Comparison of ENCODE assay signal across 7 cellular contexts in the genomic region with DNA sequence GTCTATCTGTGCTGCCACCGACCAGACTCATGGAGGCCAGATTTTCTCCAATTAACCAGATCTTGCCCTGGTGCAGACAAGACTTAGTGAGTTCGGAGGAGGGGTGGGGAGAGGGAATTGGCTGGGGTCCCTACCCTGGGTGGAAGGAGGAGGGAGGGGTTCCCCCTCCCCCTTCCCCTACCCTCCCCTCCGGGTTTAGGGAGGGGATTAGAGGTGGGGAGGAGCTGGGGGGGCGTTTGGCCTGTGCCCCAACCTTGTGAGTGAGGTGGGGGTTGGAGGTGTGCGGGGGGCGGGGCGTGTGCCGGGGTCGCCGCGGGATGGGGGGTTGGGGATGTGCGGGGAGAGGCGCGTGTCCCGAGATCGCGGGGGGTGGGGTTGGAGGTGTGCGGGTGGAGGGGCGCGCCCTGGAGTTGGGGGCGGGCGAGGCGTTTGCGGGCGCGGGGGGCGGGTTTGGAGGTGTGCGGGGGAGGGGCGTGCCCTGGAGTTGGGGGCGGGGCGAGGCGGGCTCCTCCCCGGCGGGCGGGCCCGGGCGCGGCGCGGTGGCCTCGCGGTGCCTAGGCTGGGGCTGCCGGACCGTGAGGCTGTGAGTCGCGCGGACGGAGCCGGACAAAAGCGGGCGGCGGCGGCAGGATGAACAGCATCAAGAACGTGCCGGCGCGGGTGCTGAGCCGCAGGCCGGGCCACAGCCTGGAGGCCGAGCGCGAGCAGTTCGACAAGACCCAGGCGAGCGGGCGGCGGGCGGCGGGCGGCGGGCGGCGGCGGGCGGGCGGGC. TPM values are rescaled to one million over a fixed set of nuclear protein-coding genes. Genes with fewer than 3 reads are reported as not detected.
DNase-seq lines count a peak whose midpoint lies in the region; ATAC-seq and TF ChIP-seq lines count a peak whose summit lies in the region.

HIP1R (plus strand) TSS at position 537 of the 772 bp plus-strand sequence; CDS start at position 631, 94 bp downstream.

- no peak for TF ChIP-seq CTCF in mucosa of descending colon (IDR thresholded peaks at IDR 0.05)

- H3K4me3 ChIP-seq in endocrine pancreas (ENCODE audit: control insufficient read depth, insufficient read depth, low read length): peak within 1 kb of the TSS; percentile 91
- peak within 1 kb of the TSS; percentile 44 for H3K4me3 ChIP-seq in mucosa of descending colon

- H3K9ac ChIP-seq in endocrine pancreas (ENCODE audit: control insufficient read depth, insufficient read depth, low read length): peak within 1 kb of the TSS; percentile 69

- CTCF ChIA-PET in activated CD8-positive, alpha-beta memory T cell treated with anti-CD3 and anti-CD28 coated beads for 36 hours (lab: Charles Lee): interaction anchor here (1.0 to 1.9 kb wide), 2 partner anchors 41 to 591 kb away, joined by 3 to 5 read pairs; no protein-coding TSS in a partner anchor

- intact Hi-C loops in mucosa of descending colon (cut with DNase I, micrococcal nuclease): no loop called here

- H3K4me1 ChIP-seq in endocrine pancreas (ENCODE audit: control insufficient read depth, insufficient read depth, low read length): peaks cover 11% of the 10 kb centered on the region
- H3K4me1 ChIP-seq in mucosa of descending colon (ENCODE audit: low read depth): peaks cover 45% of the 10 kb centered on the region

- ATAC-seq in mucosa of descending colon: peak; percentile 63

- DNase-seq in LHCN-M2 (ENCODE audit: low read depth): peak; percentile 29
- peak; percentile 74 to 83 (median 78) for DNase-seq in mucosa of descending colon
- peak; percentile 24 for DNase-seq in stimulated activated CD8-positive, alpha-beta memory T cell treated with anti-CD3 and anti-CD28 coated beads, Interleukin-4, amount 100 ng/mL, for 4 hours (ENCODE audit: low read depth in 2 of 2, low spot score in 1 of 2)
- no peak for DNase-seq in NCI-H524 treated with DMSO at 0.1 percent for 48 hours (lab: John Stamatoyannopoulos, UW)

- H3K36me3 ChIP-seq in endocrine pancreas (ENCODE audit: control insufficient read depth, insufficient read depth, low read length) (no peaks in the 10 kb centered on the region), mucosa of descending colon (ENCODE audit: low read depth) (no peaks in the 10 kb centered on the region)

- in situ Hi-C loops in GM18951 (cut with MboI; ENCODE audit: low sequenced_read_pairs, unreplicated experiment): no loop called here

- TF ChIP-seq POLR2A in GM18951 (IDR thresholded peaks at IDR 0.05; ENCODE audit: extremely low read depth, insufficient read depth, insufficient read length): peak; percentile 41

- POLR2A ChIA-PET in activated CD8-positive, alpha-beta memory T cell treated with anti-CD3 and anti-CD28 coated beads for 36 hours (lab: Charles Lee): interaction anchor here (0.5 to 1.0 kb wide), 2 partner anchors 269 to 530 kb away, joined by 4 read pairs; no protein-coding TSS in a partner anchor

- no peaks in the 10 kb centered on the region for H3K27me3 ChIP-seq in endocrine pancreas (ENCODE audit: control insufficient read depth, insufficient read depth, low read length)

- H3K9me3 ChIP-seq in endocrine pancreas (ENCODE audit: control insufficient read depth, low read length) (no peaks in the 10 kb centered on the region), mucosa of descending colon (no peaks in the 10 kb centered on the region)

RNA-seq across cellular contexts. Expression of gene HIP1R, which starts in this region (rescaled TPM):
- total RNA-seq in LHCN-M2 (2014; rRNA removed) (14.1 and 15.6 TPM in 2 replicates), mucosa of descending colon (10 to 100 TPM; 37.8 to 76.5 (median 73.1) TPM)
- 8.2 TPM for polyA plus RNA-seq in LHCN-M2 (2012)
- total RNA-seq in activated CD8-positive, alpha-beta memory T cell treated with anti-CD3 and anti-CD28 coated beads for 36 hours: 10 to 100 TPM; 23.0 to 23.1 TPM
